28 cellular contexts compared by ENCODE assay signal in genomic region chr2:85169581-85169980, GRCh38. TPM values are rescaled to one million over a fixed set of nuclear protein-coding genes. Genes with fewer than 3 reads are reported as not detected.
"Had no signal": no experiment of that assay in that cellular context is flagged by ENCODE, and none has a peak within 500 bp of the region (broad histone marks: within the 10 kb centered on the region; RNA-seq: fewer than 3 reads in every experiment).

No MANE protein-coding gene starts in this region.

- H3K27me3 ChIP-seq: brain microvascular endothelial cell had no signal

- ATAC-seq: activated CD4-positive, alpha-beta T cell treated with anti-CD3 and anti-CD28 coated beads for 36 hours; activated CD8-positive, alpha-beta memory T cell treated with anti-CD3 and anti-CD28 coated beads, Interleukin-2, amount 10 ng/mL, durations not matched to agents 7 days and 5 days; activated CD8-positive, alpha-beta T cell treated with anti-CD3 and anti-CD28 coated beads, Interleukin-2, amount 10 ng/mL, durations not matched to agents 7 days and 5 days; esophagus mucosa; T-helper 17 cell had no signal

- H3K27ac ChIP-seq: brain microvascular endothelial cell, coronary artery, dorsolateral prefrontal cortex, WERI-Rb-1 had no signal

- H3K36me3 ChIP-seq: brain microvascular endothelial cell, WERI-Rb-1 had no signal

- DNase-seq: activated CD4-positive, alpha-beta memory T cell treated with anti-CD3 and anti-CD28 coated beads for 36 hours; activated CD4-positive, alpha-beta T cell treated with anti-CD3 and anti-CD28 coated beads for 36 hours; activated CD4-positive, alpha-beta T cell treated with anti-CD3 and anti-CD28 coated beads, Interleukin-2, amount 10 ng/mL, durations not matched to agents 24 days and 14 days; activated CD4-positive, CD25-positive, alpha-beta regulatory T cell; activated CD4-positive, CD25-positive, alpha-beta regulatory T cell treated with anti-CD3 and anti-CD28 coated beads, Interleukin-2, amount 50 U/mL, for 72 hours; activated CD8-positive, alpha-beta memory T cell treated with anti-CD3 and anti-CD28 coated beads, Interleukin-2, amount 10 ng/mL, durations not matched to agents 7 days and 5 days; activated CD8-positive, alpha-beta memory T cell treated with anti-CD3 and anti-CD28 coated beads, Interleukin-2, amount 50 U/mL, for 4 hours; activated CD8-positive, alpha-beta T cell treated with anti-CD3 and anti-CD28 coated beads, Interleukin-2, amount 10 ng/mL, durations not matched to agents 7 days and 5 days; activated gamma-delta T cell treated with Interleukin-2 at 50 U/mL for 16 hours; activated naive CD4-positive, alpha-beta T cell treated with anti-CD3 and anti-CD28 coated beads, Interleukin-2, amount 50 U/mL, for 16 hours; activated naive CD4-positive, alpha-beta T cell treated with Interleukin-2 at 50 U/mL for 16 hours; activated T-cell treated with anti-CD3 and anti-CD28 coated beads, Interleukin-2, amount 50 U/mL, for 1 hour; activated T-cell treated with anti-CD3 and anti-CD28 coated beads, Interleukin-2, amount 50 U/mL, for 48 hours; amniotic stem cell; anterior cingulate cortex; brain microvascular endothelial cell; effector memory CD4-positive, alpha-beta T cell; endodermal cell; foreskin fibroblast; T-helper 1 cell; T-helper 17 cell; T1000; WERI-Rb-1 had no signal

- H3K4me3 ChIP-seq: coronary artery, dorsolateral prefrontal cortex had no signal

RNA-seq across cellular contexts. Expression of gene TCF7L1, which starts 36.4 kb away (rescaled TPM):
- total RNA-seq: activated CD8-positive, alpha-beta memory T cell treated with anti-CD3 and anti-CD28 coated beads for 36 hours; activated CD8-positive, alpha-beta memory T cell treated with anti-CD3 and anti-CD28 coated beads, Interleukin-2, amount 10 ng/mL, durations not matched to agents 7 days and 5 days; activated CD8-positive, alpha-beta T cell treated with anti-CD3 and anti-CD28 coated beads, Interleukin-2, amount 10 ng/mL, durations not matched to agents 7 days and 5 days; activated T-helper 1 cell treated with anti-CD3 and anti-CD28 coated beads, Interleukin-12 subunit alpha, Interleukin-12 subunit beta, Interleukin-2, Interleukin-4 antibody, amounts not matched to agents 30 ng/mL and 10 ng/mL and 1 ng/mL, durations not matched to agents 14 hours and 24 hours and 36 hours had no signal
